Comparison of ENCODE assay signal across 8 cellular contexts in genomic region chr16:56667581-56668571, GRCh38. TPM values are rescaled to one million over a fixed set of nuclear protein-coding genes. Genes with fewer than 3 reads are reported as not detected.
DNase-seq lines count a peak whose midpoint lies in the region; ATAC-seq and TF ChIP-seq lines count a peak whose summit lies in the region.

TSS of gene MT1G (minus strand) at chr16:56668065. CDS start at chr16:56667993, 72 bp downstream.

- H3K9me3 ChIP-seq in ES-I3 (ENCODE audit: control insufficient read depth, insufficient read depth, low read length) (no peaks in the 10 kb centered on the region), psoas muscle (no peaks in the 10 kb centered on the region)

- peak within 1 kb of the TSS; percentile 47 for H3K9ac ChIP-seq in ES-I3 (ENCODE audit: low read depth, low read length)

- H3K4me1 ChIP-seq in ES-I3 (ENCODE audit: insufficient read depth, low read length), result peaks cover 8% of the 10 kb centered on the region
- no peaks in the 10 kb centered on the region for H3K4me1 ChIP-seq in psoas muscle

- H3K36me3 ChIP-seq in ES-I3 (ENCODE audit: insufficient read depth, low read length), result no peaks in the 10 kb centered on the region
- no peaks in the 10 kb centered on the region for H3K36me3 ChIP-seq in psoas muscle (ENCODE audit: insufficient read depth in 1 of 2, low read depth in 1 of 2)

- no peak for TF ChIP-seq CTCF in fibroblast of the aortic adventitia (IDR thresholded peaks at IDR 0.05; ENCODE audit: insufficient read depth, low read length)
- no peak for TF ChIP-seq CTCF in psoas muscle (IDR thresholded peaks at IDR 0.05)

- H3K27me3 ChIP-seq in psoas muscle (ENCODE audit: insufficient read depth in 3 of 3, low read length in 2 of 3), result peaks cover 2 to 55% (median 4%) of the 10 kb centered on the region in 3 donors

- ATAC-seq in psoas muscle, result peak; percentile 72 to 78 (median 76)
- no peak for ATAC-seq in GM19467 (IDR thresholded peaks at IDR 0.05; ENCODE audit: unreplicated experiment)

- intact Hi-C loops in T-helper 2 cell treated with Interferon-gamma antibody and Interleukin-4, amounts not matched to agents 100 ng/mL and 5 ng/mL, for 36 hours (cut with micrococcal nuclease), result no loop called here
- intact Hi-C loops in psoas muscle (cut with DNase I), result no loop called here

- 21 to 24% (median 22%) methylated on average over 38 to 46 of the region's 46 CpGs for WGBS in psoas muscle, 3 donors

- no peak within 1 kb of the TSS for H3K27ac ChIP-seq in psoas muscle

- DNase-seq in fibroblast of the aortic adventitia (ENCODE audit: low read depth) (peak; percentile 14), psoas muscle (peak; percentile 68 to 78), NCI-H446 treated with DMSO at 0.1 percent for 48 hours (lab: John Stamatoyannopoulos, UW) (no peak), NCI-H1048 (lab: John Stamatoyannopoulos, UW) (no peak), KG1 (lab: John Stamatoyannopoulos, UW) (no peak)

- peak within 1 kb of the TSS; percentile 13 for H3K4me3 ChIP-seq in fibroblast of the aortic adventitia (ENCODE audit: low read depth, low read length)
- peak within 1 kb of the TSS; percentile 30 for H3K4me3 ChIP-seq in psoas muscle

RNA-seq across cellular contexts. Expression of gene MT1G, which starts in this region (rescaled TPM):
- 27.6 and 30.1 TPM in 2 replicates for total RNA-seq in T-helper 2 cell treated with Interferon-gamma antibody and Interleukin-4, amounts not matched to agents 100 ng/mL and 5 ng/mL, for 36 hours
- not detected in 2 replicates for total RNA-seq in fibroblast of the aortic adventitia (ENCODE audit: low replicate concordance)
- 1 to 10 TPM; 1.0 to 7.8 (median 4.3) TPM for total RNA-seq in psoas muscle
- polyA plus RNA-seq in psoas muscle, result 10 to 100 TPM in 2 of 3 donors, 1 to 10 TPM in 1; 3.7 to 24.1 (median 13.1) TPM

Comparison
In these comparisons a context has a peak if more than half of its experiments do, and no peak if none do; other contexts are left out.
1. Peak in DNase-seq and H3K4me3 ChIP-seq in fibroblast of the aortic adventitia; RNA of the gene not detected or under 1 TPM.
2. DNase-seq: peak in psoas muscle (2 of 2); none in NCI-H446 treated with DMSO at 0.1 percent for 48 hours (single experiment), NCI-H1048 (single experiment) and KG1 (single experiment).